In genomic region chr10:122424059-122424458, GRCh38 we compare ENCODE assay signal across 24 cellular contexts. TPM values are rescaled to one million over a fixed set of nuclear protein-coding genes. Genes with fewer than 3 reads are reported as not detected.
"Had no signal": no experiment of that assay in that cellular context is flagged by ENCODE, and none has a peak within 500 bp of the region (broad histone marks: within the 10 kb centered on the region; RNA-seq: fewer than 3 reads in every experiment).

No MANE protein-coding gene starts in this region.

- ATAC-seq: esophagus mucosa, gastrocnemius medialis, sciatic nerve had no signal

- H3K27me3 ChIP-seq: gastrocnemius medialis, stomach had no signal

- DNase-seq: central memory CD4-positive, alpha-beta T cell; effector CD4-positive, alpha-beta T cell; gastrocnemius medialis; glutamatergic neuron; kidney glomerular epithelial cell; posterior cingulate gyrus; stimulated activated CD4-positive, alpha-beta T cell treated with anti-CD3 and anti-CD28 coated beads, Interleukin-2, amount 100 ng/mL, for 24 hours; stimulated activated CD4-positive, alpha-beta T cell treated with anti-CD3 and anti-CD28 coated beads, Interleukin-4, amount 100 ng/mL, for 4 hours; stimulated activated naive CD4-positive, alpha-beta T cell; stomach; substantia nigra had no signal

- H3K9me3 Mint-ChIP-seq: neural crest cell had no signal

- H3K27ac ChIP-seq: coronary artery, gastrocnemius medialis, stomach had no signal

- H3K9me3 ChIP-seq: gastrocnemius medialis, stomach had no signal

- H3K4me1 Mint-ChIP-seq: neural crest cell had no signal

- H3K4me3 ChIP-seq: coronary artery, gastrocnemius medialis, skin epidermis, stomach had no signal

- H3K4me3 Mint-ChIP-seq: neural crest cell had no signal

RNA-seq across cellular contexts. Expression of gene ARMS2, which starts 30.4 kb away (rescaled TPM):
- total RNA-seq: dermis microvascular lymphatic vessel endothelial cell, esophagus mucosa, fibroblast of villous mesenchyme, gastrocnemius medialis, lower leg skin, mucosa of gallbladder, myocyte, neural crest cell, osteocyte, pulmonary artery endothelial cell, sciatic nerve, stomach, urinary bladder had no signal
- polyA plus RNA-seq: stomach, urinary bladder had no signal
